In the genomic region with DNA sequence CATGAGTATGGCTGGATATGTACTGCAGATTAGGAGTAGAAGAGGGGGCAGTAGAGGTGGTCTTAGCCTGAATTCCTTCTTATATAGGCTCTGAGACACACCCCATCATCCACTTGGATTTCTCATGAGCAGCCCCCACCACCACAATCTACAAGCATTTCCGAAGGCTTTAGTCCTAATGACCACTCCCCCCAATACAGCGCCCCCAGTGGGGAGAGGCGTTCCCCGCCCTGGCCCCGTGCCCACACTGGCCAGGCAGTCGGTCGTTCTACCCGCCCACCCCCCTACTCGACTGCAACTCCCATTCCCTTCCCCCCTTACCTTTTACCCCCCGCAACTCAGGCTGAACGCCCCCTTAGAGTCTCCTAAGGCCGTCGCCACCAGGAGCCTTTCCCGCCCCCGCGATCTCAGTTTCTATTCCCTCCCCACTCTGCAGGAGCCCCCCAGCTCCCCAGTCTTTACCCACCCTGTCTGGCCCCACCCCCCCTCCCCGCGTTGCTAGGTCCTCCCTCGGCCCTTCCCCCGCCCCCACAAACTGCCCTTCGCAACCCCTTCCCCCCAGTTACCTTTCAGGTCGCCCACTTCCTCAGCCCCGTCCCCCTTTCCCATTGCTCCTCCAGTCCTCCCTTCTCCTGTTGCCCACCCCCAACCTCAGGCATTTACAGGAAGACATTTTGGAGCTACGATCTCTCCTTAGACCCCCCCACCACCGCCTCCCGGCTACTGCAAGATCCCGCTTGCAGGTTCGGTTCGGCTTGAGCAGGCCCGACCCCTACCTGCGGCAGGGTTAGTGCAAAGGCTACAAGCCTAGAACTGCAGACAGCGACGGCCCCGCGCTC, we compare ENCODE assay signal across 1 cellular context.
TF ChIP-seq lines count a peak whose summit lies in the region.

No MANE protein-coding gene starts in this region.

TF ChIP-seq in endothelial cell of umbilical vein, 7 proteins besides CTCF, POLR2A, EP300 and RAD21:
- TF ChIP-seq MYC (IDR thresholded peaks at IDR 0.05; ENCODE audit: low read depth, low read length) (no peak), GATA2 (IDR thresholded peaks at IDR 0.05; ENCODE audit: insufficient read depth, insufficient read length, low read depth, low read length) (no peak), JUN (IDR thresholded peaks at IDR 0.05; ENCODE audit: borderline replicate concordance, insufficient read depth, insufficient read length, low read depth) (no peak), EZH2 (IDR thresholded peaks at IDR 0.05; ENCODE audit: borderline replicate concordance, low read depth, low read length, severe bottlenecking) (no peak), POLR2AphosphoS5 (IDR thresholded peaks at IDR 0.05; ENCODE audit: insufficient read depth, low read depth, low read length) (no peak), MAX (IDR thresholded peaks at IDR 0.05; ENCODE audit: insufficient read depth, insufficient read length) (no peak), FOS (IDR thresholded peaks at IDR 0.05; ENCODE audit: borderline replicate concordance, insufficient read depth, low read length) (no peak)
